ENCODE assay signal across 8 cellular contexts in the genomic region with DNA sequence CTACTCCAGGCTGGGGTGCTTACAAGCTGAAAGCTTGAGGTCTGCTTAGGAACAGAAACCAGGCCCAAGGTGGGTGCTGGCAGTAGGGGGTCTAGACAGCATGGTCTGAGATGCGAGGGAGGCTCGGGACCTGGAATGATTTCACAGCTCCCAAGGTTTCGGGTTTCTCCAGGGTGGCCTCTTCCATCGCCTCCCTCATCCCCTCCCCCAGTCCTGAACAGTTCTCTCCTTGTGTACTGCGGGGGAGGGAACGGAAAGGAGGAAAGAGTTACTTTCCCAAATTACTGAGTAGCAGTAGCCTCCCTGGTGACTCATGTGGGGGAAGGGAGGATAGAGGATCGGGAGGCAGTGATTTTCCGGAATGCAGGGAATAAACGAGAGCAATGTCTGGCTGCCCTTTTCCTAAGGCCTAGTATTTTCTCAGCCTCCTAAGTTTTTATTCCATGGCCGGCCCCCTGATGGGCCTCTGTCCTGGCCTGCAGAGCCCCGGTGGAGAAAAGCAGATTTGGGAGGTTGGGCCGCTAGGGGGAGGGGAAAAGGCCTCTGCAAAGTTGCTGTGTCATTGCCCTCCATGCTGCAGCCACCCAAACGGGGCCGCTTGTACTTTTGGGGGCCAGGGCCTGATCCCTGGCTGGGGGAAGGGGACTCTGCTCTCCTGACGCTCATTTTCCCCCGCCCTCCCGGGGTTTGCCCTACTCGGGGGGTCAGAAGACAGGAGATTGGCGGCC. TPM values are rescaled to one million over a fixed set of nuclear protein-coding genes. Genes with fewer than 3 reads are reported as not detected.
A peak's percentile ranks its signal among the peaks of the same experiment; 100 is the strongest.
DNase-seq lines count a peak whose midpoint lies in the region; ATAC-seq and TF ChIP-seq lines count a peak whose summit lies in the region.

No MANE protein-coding gene starts in this region.

- H3K36me3 ChIP-seq in iPS-15b (ENCODE audit: control insufficient read depth, insufficient read depth, low read length): peaks cover 30% of the 10 kb centered on the region
- H3K36me3 ChIP-seq in skeletal muscle satellite cell (ENCODE audit: insufficient read depth, low read length): peaks cover 33% of the 10 kb centered on the region

- H3K9ac ChIP-seq in iPS-15b (ENCODE audit: low read depth, low read length): peak overlapping the region; percentile 100
- H3K9ac ChIP-seq in skeletal muscle satellite cell (ENCODE audit: low read depth, low read length): peak overlapping the region; percentile 97

- peak overlapping the region; percentile 87 for H3K4me2 ChIP-seq in skeletal muscle satellite cell (ENCODE audit: low read length)

- TF ChIP-seq CTCF in astrocyte of the spinal cord (IDR thresholded peaks at IDR 0.05; ENCODE audit: low read depth, low read length): no peak

- DNase-seq in GM03348 (ENCODE audit: low spot score) (peak; percentile 80), NCI-H146 (lab: John Stamatoyannopoulos, UW) (peak; percentile 81), T-helper 9 cell (peak; percentile 47), astrocyte of the spinal cord (ENCODE audit: low read depth, low spot score) (peak; percentile 96)

- H3K27me3 ChIP-seq in iPS-15b (ENCODE audit: control insufficient read depth, insufficient read depth, low read length) (no peaks in the 10 kb centered on the region), skeletal muscle satellite cell (ENCODE audit: control insufficient read depth, insufficient read depth, low read length) (no peaks in the 10 kb centered on the region)

- H3K9me3 ChIP-seq in iPS-15b (ENCODE audit: control insufficient read depth, insufficient read depth, low read length) (no peaks in the 10 kb centered on the region), skeletal muscle satellite cell (replicated peaks; ENCODE audit: low read length) (no peaks in the 10 kb centered on the region)

- in situ Hi-C loops in astrocyte of the spinal cord (cut with HindIII; ENCODE audit: low sequenced_read_pairs): loop anchor here (10.0 kb wide), 1 partner anchor 125 kb away; the partner anchor contains the start of gene PSMB8

- H3K4me3 ChIP-seq in astrocyte of the spinal cord (ENCODE audit: low read depth, low read length) (peak overlapping the region; percentile 94), iPS-15b (ENCODE audit: low read depth, low read length) (peak overlapping the region; percentile 100), skeletal muscle satellite cell (ENCODE audit: low read length) (peak overlapping the region; percentile 75)

- ATAC-seq in GM21367 (IDR thresholded peaks at IDR 0.05; ENCODE audit: unreplicated experiment): no peak
- no peak for ATAC-seq in GM21737 (IDR thresholded peaks at IDR 0.05; ENCODE audit: unreplicated experiment)

- peaks cover 6% of the 10 kb centered on the region for H3K4me1 ChIP-seq in iPS-15b (ENCODE audit: control insufficient read depth, insufficient read depth, low read length)
- H3K4me1 ChIP-seq in skeletal muscle satellite cell (ENCODE audit: control insufficient read depth, insufficient read depth, low read length): peaks cover 14% of the 10 kb centered on the region

RNA-seq across cellular contexts. Expression of gene BRD2, which starts 1.5 kb away (rescaled TPM):
- 95.3 and 95.7 TPM in 2 replicates for total RNA-seq in skeletal muscle satellite cell (2012; rRNA removed)

RNA-seq across cellular contexts. Expression of gene HLA-DMA, which starts 17.0 kb away (rescaled TPM):
- total RNA-seq in skeletal muscle satellite cell (2012; rRNA removed): 0.66 and 1.0 TPM in 2 replicates

RNA-seq across cellular contexts. Expression of gene HLA-DMB, which starts 29.0 kb away (rescaled TPM):
- not detected in 2 replicates for total RNA-seq in skeletal muscle satellite cell (2012; rRNA removed)

RNA-seq across cellular contexts. Expression of gene HLA-DOA, which starts 39.5 kb away (rescaled TPM):
- total RNA-seq in skeletal muscle satellite cell (2012; rRNA removed): not detected in 2 replicates
